In genomic region chr9:98785333-98785933, GRCh38 we compare ENCODE assay signal across 1 cellular context.
TF ChIP-seq lines count a peak whose summit lies in the region.

No MANE protein-coding gene starts in this region.

TF ChIP-seq in SK-N-SH, 30 proteins besides CTCF, POLR2A, EP300 and RAD21:
- no peak for TF ChIP-seq MAX (IDR thresholded peaks at IDR 0.05; ENCODE audit: low read depth)
- TF ChIP-seq TEAD4 (IDR thresholded peaks at IDR 0.05; ENCODE audit: borderline replicate concordance, insufficient read depth): no peak
- no peak for TF ChIP-seq SIN3A (IDR thresholded peaks at IDR 0.05; ENCODE audit: borderline replicate concordance, low read depth, low read length)
- no peak for TF ChIP-seq GATA2 (CRISPR knock-in tag; IDR thresholded peaks at IDR 0.05)
TF ChIP-seq in SK-N-SH: peak in this region for 0.
